In the genomic region with DNA sequence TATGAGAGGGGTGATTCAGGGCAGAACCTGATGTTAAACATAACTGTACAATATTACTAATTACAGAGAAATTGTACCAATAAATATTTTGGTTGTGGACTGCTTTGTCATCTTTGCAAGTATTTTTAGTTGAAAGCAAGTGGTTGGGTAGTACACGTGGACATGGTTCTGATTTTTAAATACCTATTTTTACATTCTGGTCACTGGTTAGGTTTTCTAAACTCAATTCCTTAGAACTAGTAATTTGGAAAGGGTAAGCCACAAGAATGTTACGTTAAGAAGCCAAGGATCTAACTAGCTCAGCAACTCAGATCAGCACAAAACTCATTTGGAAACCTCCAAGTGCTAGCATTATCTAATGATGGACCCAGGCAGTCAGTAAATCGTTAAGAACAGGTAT, we compare ENCODE assay signal across 16 cellular contexts. TPM values are rescaled to one million over a fixed set of nuclear protein-coding genes. Genes with fewer than 3 reads are reported as not detected.
DNase-seq lines count a peak whose midpoint lies in the region; ATAC-seq, FAIRE-seq and TF ChIP-seq lines count a peak whose summit lies in the region.
"Had no signal": no experiment of that assay in that cellular context is flagged by ENCODE, and none has a peak within 500 bp of the region (broad histone marks: within the 10 kb centered on the region; RNA-seq: fewer than 3 reads in every experiment).

No MANE protein-coding gene starts in this region.

- peaks cover 22 to 42% (median 36%) of the 10 kb centered on the region in 3 donors for H3K4me1 Mint-ChIP-seq in naive B cell

- RAD21 ChIA-PET in GM12878 (lab: Charles Lee; ENCODE audit: unreplicated experiment) = interaction anchor here (0.7 to 2.4 kb wide), 7 partner anchors 15 to 175 kb away, joined by 3 to 9 read pairs (median 4); no protein-coding TSS in a partner anchor

- H3K9me3 Mint-ChIP-seq in naive B cell = peaks cover 0 to 24% (median 17%) of the 10 kb centered on the region in 7 donors

- H3K36me3 ChIP-seq in GM12878 (ENCODE audit: control insufficient read depth in 2 of 2, insufficient read depth in 2 of 2, low read length in 1 of 2) (no peaks in the 10 kb centered on the region), gastroesophageal sphincter (no peaks in the 10 kb centered on the region), stomach (no peaks in the 10 kb centered on the region)

- H3K36me3 Mint-ChIP-seq in naive B cell = peaks cover 0 to 17% of the 10 kb centered on the region in 2 donors
- H3K36me3 Mint-ChIP-seq: CD4-positive, CD25-positive, alpha-beta regulatory T cell had no signal

- TF ChIP-seq POLR2A in GM12878 (IDR thresholded peaks at IDR 0.05; ENCODE audit: low read depth, low read length) (no peak), gastroesophageal sphincter (IDR thresholded peaks at IDR 0.05) (no peak), stomach (IDR thresholded peaks at IDR 0.05) (no peak)

- CTCF ChIA-PET in AG04450 (lab: Charles Lee) (interaction anchor here (0.6 to 1.1 kb wide), 2 partner anchors 168 to 175 kb away, joined by 4 read pairs; no protein-coding TSS in a partner anchor), GM12878 (lab: Yijun Ruan, JAX) (interaction anchor here (0.6 to 1.5 kb wide), 5 partner anchors 15 to 852 kb away, joined by 3 to 7 read pairs (median 3); no protein-coding TSS in a partner anchor)

- intact Hi-C loops in GM12878 (cut with micrococcal nuclease; ENCODE audit: unreplicated experiment) = loop anchor here (5.0 kb wide), 2 partner anchors 98 to 153 kb away; no protein-coding TSS in a partner anchor
- intact Hi-C loops in stomach (cut with DNase I; ENCODE audit: low total_unique reads) = no loop called here

- H3K27ac Mint-ChIP-seq in naive B cell = peak overlapping the region in 4 of 6 donors; percentile 1 to 33 (median 9)
- H3K27ac Mint-ChIP-seq: activated CD4-positive, alpha-beta T cell treated with anti-CD3 and anti-CD28 coated beads, Interleukin-2, amount 10 ng/mL, durations not matched to agents 24 days and 14 days; activated naive CD8-positive, alpha-beta T cell treated with anti-CD3 and anti-CD28 coated beads, Interleukin-2, amount 50 U/mL, for 24 hours had no signal

- peak; percentile 16 for ATAC-seq in GM21529 (IDR thresholded peaks at IDR 0.05; ENCODE audit: unreplicated experiment)
- ATAC-seq in GM12878 = peak; percentile 38
- no peak for ATAC-seq in naive B cell (ENCODE audit: low read depth in 2 of 2)
- ATAC-seq in gastroesophageal sphincter = no peak
- no peak for ATAC-seq in HG03175 (IDR thresholded peaks at IDR 0.05; ENCODE audit: unreplicated experiment)
- ATAC-seq: activated naive CD8-positive, alpha-beta T cell treated with anti-CD3 and anti-CD28 coated beads, Interleukin-2, amount 50 U/mL, for 24 hours had no signal

- peak overlapping the region; percentile 19 for H3K4me2 ChIP-seq in GM12878 (ENCODE audit: control insufficient read depth, insufficient read depth)

- TF ChIP-seq CTCF in AG04450 (IDR thresholded peaks at IDR 0.05; ENCODE audit: low read depth, low read length) = no peak
- TF ChIP-seq CTCF in GM12878 (IDR thresholded peaks at IDR 0.05 in 2 of 3, conservative IDR thresholded peaks at IDR 0.05 in 1 of 3; ENCODE audit: control insufficient read depth in 2 of 3, extremely low read depth in 1 of 3, insufficient read depth in 1 of 3, low read depth in 3 of 3, low read length in 3 of 3) = no peak
- TF ChIP-seq CTCF in gastroesophageal sphincter (IDR thresholded peaks at IDR 0.05) = no peak
- TF ChIP-seq CTCF in stomach (IDR thresholded peaks at IDR 0.05) = no peak

- H3K4me1 ChIP-seq in GM12878 (ENCODE audit: control insufficient read depth, insufficient read depth, low read length) (peaks cover 6% of the 10 kb centered on the region), gastroesophageal sphincter (peaks cover 0 to 29% (median 0%) of the 10 kb centered on the region in 3 donors), stomach (peaks cover 0 to 40% (median 15%) of the 10 kb centered on the region in 4 donors)
- H3K4me1 ChIP-seq: parathyroid adenoma had no signal

- H2AFZ ChIP-seq in GM12878 (ENCODE audit: control insufficient read depth, low read depth, low read length) = no peak overlapping the region
- H2AFZ ChIP-seq: parathyroid adenoma had no signal

- SMC1A ChIA-PET in GM12878 (lab: Charles Lee; ENCODE audit: uncharacterized antibody, unreplicated experiment) = interaction anchor here (0.8 to 3.0 kb wide), 11 partner anchors 11 to 175 kb away, joined by 3 to 12 read pairs (median 4); no protein-coding TSS in a partner anchor

- BruUV-seq in GM12878 (replicated peaks; lab: Mats Ljungman, UMichigan) = TSS peak; percentile 41

- H3K79me2 ChIP-seq in GM12878 (ENCODE audit: control insufficient read depth, insufficient read depth, low read length) = peaks cover 38% of the 10 kb centered on the region

- in situ Hi-C loops in GM12878 (cut with MboI) = no loop called here

- H3K27me3 ChIP-seq in AG04450 (ENCODE audit: control insufficient read depth, insufficient read depth, low read length) (no peaks in the 10 kb centered on the region), GM12878 (replicated peaks in 1 of 2; ENCODE audit: control insufficient read depth in 2 of 2, insufficient read depth in 2 of 2, low read length in 1 of 2) (no peaks in the 10 kb centered on the region), gastroesophageal sphincter (no peaks in the 10 kb centered on the region), stomach (no peaks in the 10 kb centered on the region)

- no peak overlapping the region for H3K9ac ChIP-seq in GM12878 (ENCODE audit: control insufficient read depth, insufficient read depth, low read length)
- H3K9ac ChIP-seq: parathyroid adenoma had no signal

- DNase-seq in AG04450 (ENCODE audit: low read depth, low spot score) (no peak), GM12878 (ENCODE audit: low read depth, low spot score) (no peak), naive B cell (no peak), stomach (no peak)
- DNase-seq in effector CD8-positive, alpha-beta T cell (lab: John Stamatoyannopoulos, UW) = no peak
- DNase-seq: activated CD4-positive, alpha-beta T cell treated with anti-CD3 and anti-CD28 coated beads, Interleukin-2, amount 10 ng/mL, durations not matched to agents 24 days and 14 days; activated naive CD8-positive, alpha-beta T cell treated with anti-CD3 and anti-CD28 coated beads, Interleukin-2, amount 50 U/mL, for 24 hours; NCI-H2081 treated with DMSO at 0.1 percent for 48 hours had no signal

- peak; percentile 68 for FAIRE-seq in GM12878 (lab: Jason Lieb, UNC)
- FAIRE-seq: endothelial cell of umbilical vein, GM12892, keratinocyte had no signal

- no peaks in the 10 kb centered on the region for H3K27me3 Mint-ChIP-seq in naive B cell
- H3K27me3 Mint-ChIP-seq: activated naive CD8-positive, alpha-beta T cell treated with anti-CD3 and anti-CD28 coated beads, Interleukin-2, amount 50 U/mL, for 24 hours had no signal

- H3K9me3 ChIP-seq in AG04450 (ENCODE audit: control insufficient read depth, insufficient read depth, low read length) (no peaks in the 10 kb centered on the region; the same call in none of the 2 replicates), GM12878 (replicated peaks; ENCODE audit: control insufficient read depth, insufficient read depth, low read length) (peaks cover 2% of the 10 kb centered on the region; the same call in 2 of the 3 replicates), gastroesophageal sphincter (peaks cover 0 to 15% (median 0%) of the 10 kb centered on the region in 3 donors), stomach (peaks cover under 1 to 10% (median 7%) of the 10 kb centered on the region in 4 donors)

- peak overlapping the region in 7 of 8 donors; percentile 88 to 97 (median 94) for H3K4me3 Mint-ChIP-seq in naive B cell
- H3K4me3 Mint-ChIP-seq: activated CD4-positive, alpha-beta T cell treated with anti-CD3 and anti-CD28 coated beads, Interleukin-2, amount 10 ng/mL, durations not matched to agents 24 days and 14 days; activated naive CD8-positive, alpha-beta T cell treated with anti-CD3 and anti-CD28 coated beads, Interleukin-2, amount 50 U/mL, for 24 hours had no signal

- H3K4me3 ChIP-seq in AG04450 (ENCODE audit: low read depth, low read length) = peak overlapping the region; percentile 89
- peak overlapping the region; percentile 88; the same call in 1 of the 2 replicates for H3K4me3 ChIP-seq in GM12878
- no peak overlapping the region for H3K4me3 ChIP-seq in gastroesophageal sphincter
- no peak overlapping the region for H3K4me3 ChIP-seq in stomach

- no peak overlapping the region for H3K27ac ChIP-seq in AG04450 (ENCODE audit: low read depth, low read length)
- H3K27ac ChIP-seq in GM12878 (ENCODE audit: control insufficient read depth, insufficient read depth) = no peak overlapping the region
- peak overlapping the region in 1 of 4 donors; percentile 82 for H3K27ac ChIP-seq in gastroesophageal sphincter
- H3K27ac ChIP-seq in stomach = peak overlapping the region in 2 of 5 donors; percentile 90 to 91
- H3K27ac ChIP-seq: parathyroid adenoma had no signal

- POLR2A ChIA-PET in AG04450 (lab: Yijun Ruan, JAX) (interaction anchor here (0.9 kb wide), 1 partner anchor 36 kb away, joined by 3 read pairs; no protein-coding TSS in a partner anchor), GM12878 (lab: Charles Lee) (interaction anchor here (0.6 kb wide), 1 partner anchor 14 kb away, joined by 3 read pairs; no protein-coding TSS in a partner anchor)

- 0% methylated on average over 3 of the region's 3 CpGs for WGBS in GM12878 (ENCODE audit: insufficient coverage, insufficient replicate concordance, low lambda C conversion rate, missing lambda C conversion rate)
- WGBS in gastroesophageal sphincter (ENCODE audit: low coverage in 1 of 2), 2 donors = 42 to 59% methylated on average over 3 of the region's 3 CpGs
- 55 to 66% (median 59%) methylated on average over 3 of the region's 3 CpGs for WGBS in stomach, 5 donors

- TF ChIP-seq EP300 in GM12878 (IDR thresholded peaks at IDR 0.05; ENCODE audit: borderline replicate concordance in 1 of 2, control insufficient read depth in 1 of 2, low read depth in 2 of 2, low read length in 2 of 2) (no peak), gastroesophageal sphincter (IDR thresholded peaks at IDR 0.05) (no peak), stomach (IDR thresholded peaks at IDR 0.05) (no peak)

- TF ChIP-seq RAD21 in GM12878 (IDR thresholded peaks at IDR 0.05; ENCODE audit: insufficient read depth, low read depth, low read length) = no peak

- no peaks in the 10 kb centered on the region; the same call in 1 of the 2 replicates for H4K20me1 ChIP-seq in GM12878 (ENCODE audit: control insufficient read depth, insufficient read depth)

RNA-seq across cellular contexts. Expression of a gene that starts 2.7 kb away (rescaled TPM):
- 150 and 165 TPM in 2 replicates for polyA plus RNA-seq in AG04450 (2011; rRNA removed)
- polyA minus RNA-seq in AG04450 (2011; rRNA and poly(A)+ RNA removed) = 186 and 206 TPM in 2 replicates
- total RNA-seq in GM12878 (2013; cell fraction: nucleolus; rRNA removed) = 200 and 217 TPM in 2 replicates
- total RNA-seq in GM12878 (2014; rRNA removed) = 16.9 and 17.8 TPM in 2 replicates
- total RNA-seq in GM12878 (2014; rRNA removed; fragmentation: Illumina TruSeq; extraction: Trizol) = 18.3 and 18.9 TPM in 2 replicates
- 24.6 and 35.9 TPM in 2 replicates for total RNA-seq in GM12878 (2021)
- polyA plus RNA-seq in GM12878 (2011; ENCODE audit: low read depth) = 13.8 TPM
- polyA plus RNA-seq in GM12878 (2011; rRNA removed) = 41.6 and 53.5 TPM in 2 replicates
- polyA plus RNA-seq in GM12878 (2011; cell fraction: cytosol; rRNA removed) = 33.8 and 46.2 TPM in 2 replicates
- polyA plus RNA-seq in GM12878 (2011; cell fraction: nucleus; rRNA removed) = 49.6 and 64.8 TPM in 2 replicates
- 18.9 and 22.3 TPM in 2 replicates for polyA plus RNA-seq in GM12878 (2012)
- 33.6 and 37.7 TPM in 2 replicates for polyA plus RNA-seq in GM12878 (2014; fragmentation: Illumina TruSeq; extraction: Trizol)
- 10 to 100 TPM in 1 of 2 experiments, 1 to 10 TPM in 1; 7.4 to 10.3 TPM for polyA plus RNA-seq in GM12878 (2014; fragmentation: Nextera tagmentation; extraction: Ambion mirVana)
- 19.1 and 19.5 TPM in 2 replicates for polyA plus RNA-seq in GM12878 (2014; rRNA removed)
- polyA plus RNA-seq in GM12878 (2016; fragmentation: Nextera tagmentation; extraction: Ambion mirVana) = 10 to 100 TPM; 18.8 to 21.2 TPM
- 77.2 and 83.8 TPM in 2 replicates for polyA minus RNA-seq in GM12878 (2011; rRNA and poly(A)+ RNA removed)
- 22.1 and 31.7 TPM in 2 replicates for polyA minus RNA-seq in GM12878 (2011; cell fraction: cytosol; rRNA and poly(A)+ RNA removed)
- polyA minus RNA-seq in GM12878 (2011; cell fraction: nucleus; rRNA and poly(A)+ RNA removed) = 48.2 and 75.6 TPM in 2 replicates
- polyA plus RNA-seq in naive B cell (ENCODE audit: low read depth in 6 of 6) = 10 to 100 TPM; 10.9 to 51.1 (median 34.0) TPM
- total RNA-seq in gastroesophageal sphincter = 100 to 1,000 TPM in 2 of 4 donors, 10 to 100 TPM in 2; 57.2 to 116 (median 85.2) TPM
- 100 to 1,000 TPM in 2 of 5 donors, 10 to 100 TPM in 3; 18.2 to 238 (median 36.5) TPM for total RNA-seq in stomach
- polyA plus RNA-seq in stomach = 10 to 100 TPM; 12.5 to 28.9 (median 28.6) TPM

Comparison
In these comparisons a context has a peak if more than half of its experiments do, and no peak if none do; other contexts are left out.
1. H3K4me3 ChIP-seq: peak in AG04450 (single experiment) and GM12878 (single experiment); none in gastroesophageal sphincter (0 of 2) and stomach (0 of 4).
2. ATAC-seq: peak in GM21529 (single experiment) and GM12878 (single experiment); none in naive B cell (0 of 2), gastroesophageal sphincter (single experiment) and HG03175 (single experiment).